Comparison of ENCODE assay signal across 8 cellular contexts in genomic region chr9:109906766-109907382, GRCh38.
DNase-seq lines count a peak whose midpoint lies in the region; ATAC-seq, FAIRE-seq and TF ChIP-seq lines count a peak whose summit lies in the region.
"Had no signal": no experiment of that assay in that cellular context is flagged by ENCODE, and none has a peak within 500 bp of the region (broad histone marks: within the 10 kb centered on the region; RNA-seq: fewer than 3 reads in every experiment).

No MANE protein-coding gene starts in this region.

- H3K9me3 ChIP-seq in GM12878 (replicated peaks; ENCODE audit: control insufficient read depth, insufficient read depth, low read length): no peaks in the 10 kb centered on the region; the same call in 2 of the 3 replicates
- no peaks in the 10 kb centered on the region for H3K9me3 ChIP-seq in psoas muscle

- DNase-seq in GM12878 (ENCODE audit: low read depth, low spot score): no peak
- no peak for DNase-seq in psoas muscle
- DNase-seq in naive thymus-derived CD8-positive, alpha-beta T cell: no peak
- no peak for DNase-seq in nephron progenitor cell
- DNase-seq: stimulated activated CD4-positive, alpha-beta T cell treated with anti-CD3 and anti-CD28 coated beads, Interleukin-2, amount 100 ng/mL, for 24 hours had no signal

- FAIRE-seq in GM12878 (lab: Jason Lieb, UNC): no peak

- peak; percentile 9 for ATAC-seq in GM19328 (IDR thresholded peaks at IDR 0.05; ENCODE audit: unreplicated experiment)
- peak; percentile 24 for ATAC-seq in HG03095 (IDR thresholded peaks at IDR 0.05; ENCODE audit: unreplicated experiment)
- peak; percentile 55 for ATAC-seq in GM12878
- ATAC-seq in psoas muscle: no peak
- no peak for ATAC-seq in naive thymus-derived CD8-positive, alpha-beta T cell
- ATAC-seq in GM21515 (IDR thresholded peaks at IDR 0.05; ENCODE audit: unreplicated experiment): no peak

- TF ChIP-seq POLR2A in GM12878 (IDR thresholded peaks at IDR 0.05; ENCODE audit: low read depth, low read length): no peak

- RAD21 ChIA-PET in GM12878 (lab: Charles Lee; ENCODE audit: unreplicated experiment): interaction anchor here (0.7 to 11.9 kb wide), 33 partner anchors 11 to 717 kb away, joined by 3 to 424 read pairs (median 6); no protein-coding TSS in a partner anchor

- in situ Hi-C loops in GM12878 (cut with MboI): no loop called here

- H3K27me3 Mint-ChIP-seq in naive thymus-derived CD8-positive, alpha-beta T cell: peaks cover 0 to 1% (median 0%) of the 10 kb centered on the region in 5 donors
- peaks cover 3% of the 10 kb centered on the region for H3K27me3 Mint-ChIP-seq in nephron progenitor cell (ENCODE audit: low read depth, poor library complexity)

- H3K27ac ChIP-seq in GM12878 (ENCODE audit: control insufficient read depth, insufficient read depth): peak overlapping the region; percentile 71
- H3K27ac ChIP-seq in psoas muscle: peak overlapping the region; percentile 34

- SMC1A ChIA-PET in GM12878 (lab: Charles Lee; ENCODE audit: uncharacterized antibody, unreplicated experiment): interaction anchor here (0.7 to 27.0 kb wide), 44 partner anchors 10 to 312 kb away, joined by 3 to 636 read pairs (median 6); no protein-coding TSS in a partner anchor

- no peaks in the 10 kb centered on the region for H3K36me3 ChIP-seq in GM12878 (ENCODE audit: control insufficient read depth in 2 of 2, insufficient read depth in 2 of 2, low read length in 1 of 2)
- H3K36me3 ChIP-seq in psoas muscle (ENCODE audit: insufficient read depth in 1 of 2, low read depth in 1 of 2): no peaks in the 10 kb centered on the region

- H3K9ac ChIP-seq in GM12878 (ENCODE audit: control insufficient read depth, insufficient read depth, low read length): peak overlapping the region; percentile 37

- intact Hi-C loops in GM12878 (cut with micrococcal nuclease; ENCODE audit: unreplicated experiment): loop anchor here (1.0 kb wide), 2 partner anchors 60 to 151 kb away; no protein-coding TSS in a partner anchor
- intact Hi-C loops in psoas muscle (cut with DNase I): loop anchor here in 1 of 2 donors (1.0 to 2.0 kb wide), 2 partner anchors 37 to 246 kb away; no protein-coding TSS in a partner anchor

- 21% methylated on average over 2 of the region's 2 CpGs for WGBS in GM12878 (ENCODE audit: insufficient coverage, insufficient replicate concordance, low lambda C conversion rate, missing lambda C conversion rate)
- WGBS in psoas muscle, 3 donors: 57 to 67% (median 65%) methylated on average over 2 of the region's 2 CpGs

- TSS peak; percentile 79 for BruUV-seq in GM12878 (replicated peaks; lab: Mats Ljungman, UMichigan)

- no peak for TF ChIP-seq EP300 in GM12878 (IDR thresholded peaks at IDR 0.05; ENCODE audit: borderline replicate concordance in 1 of 2, control insufficient read depth in 1 of 2, low read depth in 2 of 2, low read length in 2 of 2)

- H3K79me2 ChIP-seq in GM12878 (ENCODE audit: control insufficient read depth, insufficient read depth, low read length): no peaks in the 10 kb centered on the region

- H3K4me1 ChIP-seq in GM12878 (ENCODE audit: control insufficient read depth, insufficient read depth, low read length) (peaks cover 37% of the 10 kb centered on the region), psoas muscle (peaks cover 4% of the 10 kb centered on the region)

- H3K36me3 Mint-ChIP-seq in naive thymus-derived CD8-positive, alpha-beta T cell: no peaks in the 10 kb centered on the region
- no peaks in the 10 kb centered on the region for H3K36me3 Mint-ChIP-seq in nephron progenitor cell (ENCODE audit: low read depth)

- TF ChIP-seq RAD21 in GM12878 (IDR thresholded peaks at IDR 0.05; ENCODE audit: insufficient read depth, low read depth, low read length): peak; percentile 66

- H3K4me2 ChIP-seq in GM12878 (ENCODE audit: control insufficient read depth, insufficient read depth): peak overlapping the region; percentile 94

- peak overlapping the region; percentile 11 for H2AFZ ChIP-seq in GM12878 (ENCODE audit: control insufficient read depth, low read depth, low read length)

- H3K27ac Mint-ChIP-seq in naive thymus-derived CD8-positive, alpha-beta T cell: peak overlapping the region in 1 of 10 donors; percentile 20
- H3K27ac Mint-ChIP-seq in nephron progenitor cell: no peak overlapping the region

- H3K4me1 Mint-ChIP-seq in naive thymus-derived CD8-positive, alpha-beta T cell: peaks cover 0 to 15% (median 0%) of the 10 kb centered on the region in 4 donors
- H3K4me1 Mint-ChIP-seq in nephron progenitor cell: peaks cover 20% of the 10 kb centered on the region

- CTCF ChIA-PET in GM12878 (lab: Yijun Ruan, JAX): interaction anchor here (0.6 to 21.3 kb wide), 33 partner anchors 9 to 467 kb away, joined by 3 to 597 read pairs (median 5); no protein-coding TSS in a partner anchor

- peak overlapping the region; percentile 11; the same call in 1 of the 2 replicates for H3K4me3 ChIP-seq in GM12878
- no peak overlapping the region for H3K4me3 ChIP-seq in psoas muscle

- H4K20me1 ChIP-seq in GM12878 (ENCODE audit: control insufficient read depth, insufficient read depth): no peaks in the 10 kb centered on the region

- H3K27me3 ChIP-seq in GM12878 (replicated peaks in 1 of 2; ENCODE audit: control insufficient read depth in 2 of 2, insufficient read depth in 2 of 2, low read length in 1 of 2) (no peaks in the 10 kb centered on the region), psoas muscle (ENCODE audit: insufficient read depth in 3 of 3, low read length in 2 of 3) (no peaks in the 10 kb centered on the region)

- TF ChIP-seq CTCF in GM12878 (IDR thresholded peaks at IDR 0.05 in 2 of 3, conservative IDR thresholded peaks at IDR 0.05 in 1 of 3; ENCODE audit: control insufficient read depth in 2 of 3, extremely low read depth in 1 of 3, insufficient read depth in 1 of 3, low read depth in 3 of 3, low read length in 3 of 3) (peak in 2 of 3 experiments; percentile 34 to 63; a peak in 3 of 6 replicates), psoas muscle (IDR thresholded peaks at IDR 0.05) (no peak), nephron progenitor cell (IDR thresholded peaks at IDR 0.05) (no peak)

- H3K9me3 Mint-ChIP-seq in naive thymus-derived CD8-positive, alpha-beta T cell: no peaks in the 10 kb centered on the region
- no peaks in the 10 kb centered on the region for H3K9me3 Mint-ChIP-seq in nephron progenitor cell

- POLR2A ChIA-PET in GM12878 (lab: Charles Lee): interaction anchor here (0.6 to 5.4 kb wide), 20 partner anchors 10 to 347 kb away, joined by 3 to 27 read pairs (median 6); no protein-coding TSS in a partner anchor
- POLR2A ChIA-PET in naive thymus-derived CD8-positive, alpha-beta T cell (lab: Charles Lee): no interaction called here

- no peak overlapping the region for H3K4me3 Mint-ChIP-seq in naive thymus-derived CD8-positive, alpha-beta T cell
- no peak overlapping the region for H3K4me3 Mint-ChIP-seq in nephron progenitor cell

TF ChIP-seq in GM12878, 131 proteins besides CTCF, POLR2A, EP300 and RAD21 (continues in another document):
- TF ChIP-seq ZBTB33 (IDR thresholded peaks at IDR 0.05): no peak
- TF ChIP-seq ZBTB40 (IDR thresholded peaks at IDR 0.05; ENCODE audit: borderline replicate concordance): no peak
- no peak for TF ChIP-seq ESRRA (IDR thresholded peaks at IDR 0.05; ENCODE audit: low read length)
- no peak for TF ChIP-seq MXI1 (IDR thresholded peaks at IDR 0.05; ENCODE audit: low read depth, low read length)
- 0 out of 2 replicates have a peak, but pooled peaks have one; percentile 4 for TF ChIP-seq NR2F1 (conservative IDR thresholded peaks at IDR 0.05)
- no peak for TF ChIP-seq GATAD2B (conservative IDR thresholded peaks at IDR 0.05; ENCODE audit: low read depth)

Comparison
In these comparisons a context has a peak if more than half of its experiments do, and no peak if none do; other contexts are left out.
1. ATAC-seq: peak in GM19328 (single experiment), HG03095 (single experiment) and GM12878 (single experiment); none in psoas muscle (0 of 4), naive thymus-derived CD8-positive, alpha-beta T cell (0 of 2) and GM21515 (single experiment).
2. CTCF ChIP-seq: peak in GM12878 (2 of 3); none in psoas muscle (single experiment) and nephron progenitor cell (single experiment).